In the genomic region with DNA sequence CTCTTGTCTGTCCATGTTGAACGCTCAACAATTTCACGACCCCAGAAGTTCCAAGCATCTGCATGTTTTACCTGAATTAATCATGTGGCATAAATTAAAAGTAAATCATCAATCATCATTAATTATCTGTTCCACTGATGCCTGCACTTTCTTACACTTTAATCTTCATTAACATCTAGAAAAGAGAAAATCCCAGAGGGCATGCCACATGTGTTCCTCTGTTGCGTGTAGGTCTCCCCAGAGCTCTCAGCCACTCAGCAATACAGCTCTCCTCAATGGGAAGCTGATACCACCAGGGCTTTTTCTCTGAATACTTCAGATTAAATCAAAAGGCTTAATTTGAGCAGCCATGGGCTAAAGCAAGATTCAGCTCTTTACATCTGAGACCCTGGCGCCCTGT, we compare ENCODE assay signal across 20 cellular contexts.
DNase-seq lines count a peak whose midpoint lies in the region; ATAC-seq and TF ChIP-seq lines count a peak whose summit lies in the region.
"Had no signal": no experiment of that assay in that cellular context is flagged by ENCODE, and none has a peak within 500 bp of the region (broad histone marks: within the 10 kb centered on the region; RNA-seq: fewer than 3 reads in every experiment).

No MANE protein-coding gene starts in this region.

- no peak overlapping the region for H3K9ac ChIP-seq in SK-N-SH
- H3K9ac ChIP-seq: BLaER1 treated with 17β-estradiol and CSF1 and Interleukin-3, amounts not matched to agents 10 nM and 100 nM had no signal

- whole genome bisulfite sequencing in SK-N-SH (ENCODE audit: low lambda C conversion rate): 67% methylated on average over 4 of the region's 4 CpGs
- 85 to 93% (median 90%) methylated on average over 4 of the region's 4 CpGs for WGBS in psoas muscle, 3 donors

- no peaks in the 10 kb centered on the region for H3K9me3 ChIP-seq in SK-N-SH
- H3K9me3 ChIP-seq in psoas muscle: no peaks in the 10 kb centered on the region
- H3K9me3 ChIP-seq: A549, Caco-2 had no signal

- H3K36me3 ChIP-seq in SK-N-SH (replicated peaks in 1 of 2; ENCODE audit: control insufficient read depth in 1 of 2, insufficient read depth in 2 of 2, low read length in 1 of 2) (no peaks in the 10 kb centered on the region), psoas muscle (ENCODE audit: insufficient read depth in 1 of 2, low read depth in 1 of 2) (no peaks in the 10 kb centered on the region)
- H3K36me3 ChIP-seq: BLaER1 treated with 17β-estradiol and CSF1 and Interleukin-3, amounts not matched to agents 10 nM and 100 nM had no signal

- H3K4me2 ChIP-seq in SK-N-SH: no peak overlapping the region
- H3K4me2 ChIP-seq: A549 had no signal

- POLR2A ChIA-PET in SK-N-SH (lab: Yijun Ruan, JAX): no interaction called here

- no peak overlapping the region for H2AFZ ChIP-seq in SK-N-SH (ENCODE audit: low read depth)

- H3K4me1 ChIP-seq in SK-N-SH (ENCODE audit: control insufficient read depth in 1 of 2, insufficient read depth in 2 of 2, low read depth in 1 of 2, low read length in 1 of 2): peaks cover 0 to 12% of the 10 kb centered on the region in 2 experiments; a peak in 2 of 4 replicates
- no peaks in the 10 kb centered on the region for H3K4me1 ChIP-seq in psoas muscle
- H3K4me1 ChIP-seq: A549, Caco-2 had no signal

- TF ChIP-seq EP300 in SK-N-SH (IDR thresholded peaks at IDR 0.05; ENCODE audit: borderline replicate concordance in 1 of 2, low read depth in 1 of 2, low read length in 1 of 2): peak in 1 of 2 experiments; percentile 87; a peak in 2 of 4 replicates

- H3K9me2 ChIP-seq in SK-N-SH: no peaks in the 10 kb centered on the region

- no peaks in the 10 kb centered on the region for H4K20me1 ChIP-seq in SK-N-SH (ENCODE audit: insufficient read depth)
- H4K20me1 ChIP-seq: BLaER1 treated with 17β-estradiol and CSF1 and Interleukin-3, amounts not matched to agents 10 nM and 100 nM had no signal

- no peaks in the 10 kb centered on the region for H3K9me3 Mint-ChIP-seq in T-helper 2 cell treated with Interferon-gamma antibody and Interleukin-4, amounts not matched to agents 5 μg/mL and 100 μg/mL, for 36 hours

- intact Hi-C loops in psoas muscle (cut with DNase I): no loop called here

- TF ChIP-seq CTCF in SK-N-SH (IDR thresholded peaks at IDR 0.05) (no peak), psoas muscle (IDR thresholded peaks at IDR 0.05) (no peak)

- no peak for ATAC-seq in psoas muscle
- ATAC-seq: A549; CD8-positive, alpha-beta T cell had no signal

- CTCF ChIA-PET in SK-N-SH (lab: Yijun Ruan, JAX): interaction anchor here (1.0 to 2.6 kb wide), 5 partner anchors 299 to 693 kb away, joined by 3 to 17 read pairs (median 3); no protein-coding TSS in a partner anchor

- no peak overlapping the region for H3K27ac Mint-ChIP-seq in T-helper 2 cell treated with Interferon-gamma antibody and Interleukin-4, amounts not matched to agents 5 μg/mL and 100 μg/mL, for 36 hours
- H3K27ac Mint-ChIP-seq: B cell; CD4-positive, alpha-beta T cell; CD8-positive, alpha-beta T cell had no signal

- DNase-seq in NCI-H1436 (lab: John Stamatoyannopoulos, UW) (peak; percentile 46), NCI-H1436 treated with DMSO at 0.1 percent for 48 hours (lab: John Stamatoyannopoulos, UW) (no peak), NCI-H146 (lab: John Stamatoyannopoulos, UW) (peak; percentile 59), NCI-H69 (lab: John Stamatoyannopoulos, UW) (peak; percentile 54), SK-N-SH (peak; percentile 63), psoas muscle (no peak), SHP77 treated with DMSO at 0.1 percent for 48 hours (lab: John Stamatoyannopoulos, UW) (no peak)
- no peak for DNase-seq in T-helper 2 cell treated with Interferon-gamma antibody and Interleukin-4, amounts not matched to agents 5 μg/mL and 100 μg/mL, for 36 hours (ENCODE audit: low spot score)
- DNase-seq: AML-193; Caco-2; Calu3; CD4-positive, alpha-beta T cell; CD8-positive, alpha-beta T cell; DMS79 treated with DMSO at 0.1 percent for 48 hours; GF-D8 had no signal

- 0 out of 2 replicates have a peak, but pooled peaks have one; percentile 7 for TF ChIP-seq RAD21 in SK-N-SH (IDR thresholded peaks at IDR 0.05; ENCODE audit: low read length)

- H3K27me3 ChIP-seq in SK-N-SH (ENCODE audit: insufficient read depth): no peaks in the 10 kb centered on the region
- peaks cover 0 to 4% (median 0%) of the 10 kb centered on the region in 3 donors for H3K27me3 ChIP-seq in psoas muscle (ENCODE audit: insufficient read depth in 3 of 3, low read length in 2 of 3)
- H3K27me3 ChIP-seq: BLaER1 treated with 17β-estradiol and CSF1 and Interleukin-3, amounts not matched to agents 10 nM and 100 nM had no signal

- H3K79me2 ChIP-seq in SK-N-SH (ENCODE audit: insufficient read depth): no peaks in the 10 kb centered on the region

- no peak overlapping the region for H3K4me3 Mint-ChIP-seq in T-helper 2 cell treated with Interferon-gamma antibody and Interleukin-4, amounts not matched to agents 5 μg/mL and 100 μg/mL, for 36 hours
- H3K4me3 Mint-ChIP-seq: B cell; CD4-positive, alpha-beta T cell; CD8-positive, alpha-beta T cell had no signal

- no peaks in the 10 kb centered on the region for H3F3A ChIP-seq in SK-N-SH (replicated peaks; ENCODE audit: insufficient read depth)

- H3K4me3 ChIP-seq in SK-N-SH (ENCODE audit: low read depth in 2 of 2, low read length in 1 of 2) (no peak overlapping the region), psoas muscle (no peak overlapping the region)
- H3K4me3 ChIP-seq: A549; BLaER1 treated with 17β-estradiol and CSF1 and Interleukin-3, amounts not matched to agents 10 nM and 100 nM had no signal

- no peak overlapping the region for H3K27ac ChIP-seq in SK-N-SH (ENCODE audit: low read depth in 2 of 2, low read length in 1 of 2)
- H3K27ac ChIP-seq in psoas muscle: no peak overlapping the region
- H3K27ac ChIP-seq: 22Rv1; A549; BLaER1 treated with 17β-estradiol and CSF1 and Interleukin-3, amounts not matched to agents 10 nM and 100 nM; C4-2B had no signal

- no peaks in the 10 kb centered on the region for H3K36me3 Mint-ChIP-seq in T-helper 2 cell treated with Interferon-gamma antibody and Interleukin-4, amounts not matched to agents 5 μg/mL and 100 μg/mL, for 36 hours (ENCODE audit: low read depth)
- H3K36me3 Mint-ChIP-seq: CD8-positive, alpha-beta T cell had no signal

- H3K27me3 Mint-ChIP-seq in T-helper 2 cell treated with Interferon-gamma antibody and Interleukin-4, amounts not matched to agents 5 μg/mL and 100 μg/mL, for 36 hours (ENCODE audit: low read depth): no peaks in the 10 kb centered on the region
- H3K27me3 Mint-ChIP-seq: B cell; CD4-positive, alpha-beta T cell had no signal

- H3K4me1 Mint-ChIP-seq in T-helper 2 cell treated with Interferon-gamma antibody and Interleukin-4, amounts not matched to agents 5 μg/mL and 100 μg/mL, for 36 hours (ENCODE audit: low read depth): no peaks in the 10 kb centered on the region
- H3K4me1 Mint-ChIP-seq: B cell had no signal

TF ChIP-seq in SK-N-SH, 30 proteins besides CTCF, POLR2A, EP300 and RAD21:
- TF ChIP-seq ZBTB33 (IDR thresholded peaks at IDR 0.05; ENCODE audit: borderline replicate concordance, low read depth): no peak
- TF ChIP-seq EZH2phosphoT487 (IDR thresholded peaks at IDR 0.05; ENCODE audit: borderline replicate concordance, low read depth): no peak
- TF ChIP-seq SIN3A (IDR thresholded peaks at IDR 0.05; ENCODE audit: borderline replicate concordance, low read depth, low read length): no peak
- TF ChIP-seq MXI1 (IDR thresholded peaks at IDR 0.05; ENCODE audit: low read depth, low read length): 0 out of 2 replicates have a peak, but pooled peaks have one; percentile 29
- TF ChIP-seq JUND (IDR thresholded peaks at IDR 0.05): no peak
- TF ChIP-seq, protein P1, sequence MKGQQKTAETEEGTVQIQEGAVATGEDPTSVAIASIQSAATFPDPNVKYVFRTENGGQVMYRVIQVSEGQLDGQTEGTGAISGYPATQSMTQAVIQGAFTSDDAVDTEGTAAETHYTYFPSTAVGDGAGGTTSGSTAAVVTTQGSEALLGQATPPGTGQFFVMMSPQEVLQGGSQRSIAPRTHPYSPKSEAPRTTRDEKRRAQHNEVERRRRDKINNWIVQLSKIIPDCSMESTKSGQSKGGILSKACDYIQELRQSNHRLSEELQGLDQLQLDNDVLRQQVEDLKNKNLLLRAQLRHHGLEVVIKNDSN (IDR thresholded peaks at IDR 0.05; ENCODE audit: borderline replicate concordance, low read depth): no peak
- peak; percentile 74 for TF ChIP-seq GATA2 (CRISPR knock-in tag; IDR thresholded peaks at IDR 0.05)
- peak; percentile 12 for TF ChIP-seq CHD2 (IDR thresholded peaks at IDR 0.05; ENCODE audit: low read length, partially characterized antibody)
- no peak for TF ChIP-seq FOXJ3 (CRISPR knock-in tag; IDR thresholded peaks at IDR 0.05)
- TF ChIP-seq RCOR1 (IDR thresholded peaks at IDR 0.05; ENCODE audit: low read length): peak; percentile 82

Comparison
In these comparisons a context has a peak if more than half of its experiments do, and no peak if none do; other contexts are left out.
1. DNase-seq: peak in NCI-H1436 (single experiment), NCI-H146 (single experiment), NCI-H69 (single experiment) and SK-N-SH (single experiment); none in NCI-H1436 treated with DMSO at 0.1 percent for 48 hours (single experiment), T-helper 2 cell treated with Interferon-gamma antibody and Interleukin-4, amounts not matched to agents 5 μg/mL and 100 μg/mL, for 36 hours (single experiment), psoas muscle (0 of 2) and SHP77 treated with DMSO at 0.1 percent for 48 hours (single experiment).